In the genomic region with DNA sequence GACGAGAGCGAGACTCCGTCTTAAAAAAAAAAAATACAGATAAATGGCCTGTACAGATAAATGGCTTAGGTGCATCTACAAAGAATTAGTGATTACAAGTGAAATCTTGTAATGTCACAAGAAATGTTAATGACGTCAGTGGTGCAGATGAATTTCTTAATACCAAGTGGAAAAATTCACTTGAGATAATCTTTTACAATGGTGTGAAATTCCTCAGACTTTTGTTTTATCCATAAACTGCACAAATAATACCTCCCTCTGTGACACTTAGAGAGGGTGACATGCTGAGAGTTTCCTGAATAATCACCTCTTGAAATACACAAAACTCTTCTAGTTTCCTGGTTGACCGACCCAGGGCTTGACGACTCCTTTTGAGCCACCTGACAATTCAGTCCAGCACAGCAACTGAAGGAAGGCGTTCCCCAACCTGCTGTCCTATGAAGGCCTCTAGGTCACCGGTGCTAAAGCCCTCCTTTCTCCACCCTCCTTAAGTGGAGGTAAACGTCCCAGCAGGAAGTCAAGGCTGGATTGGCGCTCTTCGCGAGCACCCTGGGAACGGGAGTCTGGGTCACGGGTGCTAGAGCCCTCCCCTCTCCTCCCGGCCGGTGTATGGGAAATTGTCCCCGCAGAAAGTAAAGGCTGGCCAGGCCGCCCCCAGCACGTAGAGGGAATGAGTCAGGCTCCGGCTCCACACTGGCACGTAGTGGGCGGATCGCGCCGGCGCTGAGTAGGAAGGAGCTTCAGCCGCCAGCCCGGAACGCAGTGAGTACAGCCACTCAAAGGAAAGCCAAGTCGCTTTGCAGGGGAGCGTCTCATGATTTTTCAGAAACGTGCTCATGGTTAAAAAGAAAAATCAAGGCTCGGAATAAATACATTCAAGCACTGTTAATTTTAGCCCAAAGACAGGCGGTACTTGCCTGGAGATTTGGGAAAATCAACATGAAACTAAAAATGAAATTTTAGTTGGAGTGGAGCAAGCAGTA, we compare ENCODE assay signal across 1 cellular context.
TF ChIP-seq lines count a peak whose summit lies in the region.

Gene TMEM144 (plus strand): TSS at position 662 of the 983 bp plus-strand sequence. CDS start 2,182 bp downstream, outside the sequence.

TF ChIP-seq in HepG2, 621 proteins besides CTCF, POLR2A, EP300 and RAD21 (continued from another document and continues in another):
- no peak for TF ChIP-seq HMGXB3 (CRISPR knock-in tag; IDR thresholded peaks at IDR 0.05; ENCODE audit: borderline replicate concordance)
- TF ChIP-seq GTF3A (CRISPR knock-in tag; conservative IDR thresholded peaks at IDR 0.05) = no peak
- TF ChIP-seq, protein P1, sequence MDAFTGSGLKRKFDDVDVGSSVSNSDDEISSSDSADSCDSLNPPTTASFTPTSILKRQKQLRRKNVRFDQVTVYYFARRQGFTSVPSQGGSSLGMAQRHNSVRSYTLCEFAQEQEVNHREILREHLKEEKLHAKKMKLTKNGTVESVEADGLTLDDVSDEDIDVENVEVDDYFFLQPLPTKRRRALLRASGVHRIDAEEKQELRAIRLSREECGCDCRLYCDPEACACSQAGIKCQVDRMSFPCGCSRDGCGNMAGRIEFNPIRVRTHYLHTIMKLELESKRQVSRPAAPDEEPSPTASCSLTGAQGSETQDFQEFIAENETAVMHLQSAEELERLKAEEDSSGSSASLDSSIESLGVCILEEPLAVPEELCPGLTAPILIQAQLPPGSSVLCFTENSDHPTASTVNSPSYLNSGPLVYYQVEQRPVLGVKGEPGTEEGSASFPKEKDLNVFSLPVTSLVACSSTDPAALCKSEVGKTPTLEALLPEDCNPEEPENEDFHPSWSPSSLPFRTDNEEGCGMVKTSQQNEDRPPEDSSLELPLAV (CRISPR knock-in tag; conservative IDR thresholded peaks at IDR 0.05; ENCODE audit: low read depth) = no peak
- TF ChIP-seq ZNF891 (CRISPR knock-in tag; IDR thresholded peaks at IDR 0.05) = no peak
- TF ChIP-seq ZNF496 (CRISPR knock-in tag; IDR thresholded peaks at IDR 0.05; ENCODE audit: insufficient replicate concordance) = no peak
- TF ChIP-seq, protein P2, sequence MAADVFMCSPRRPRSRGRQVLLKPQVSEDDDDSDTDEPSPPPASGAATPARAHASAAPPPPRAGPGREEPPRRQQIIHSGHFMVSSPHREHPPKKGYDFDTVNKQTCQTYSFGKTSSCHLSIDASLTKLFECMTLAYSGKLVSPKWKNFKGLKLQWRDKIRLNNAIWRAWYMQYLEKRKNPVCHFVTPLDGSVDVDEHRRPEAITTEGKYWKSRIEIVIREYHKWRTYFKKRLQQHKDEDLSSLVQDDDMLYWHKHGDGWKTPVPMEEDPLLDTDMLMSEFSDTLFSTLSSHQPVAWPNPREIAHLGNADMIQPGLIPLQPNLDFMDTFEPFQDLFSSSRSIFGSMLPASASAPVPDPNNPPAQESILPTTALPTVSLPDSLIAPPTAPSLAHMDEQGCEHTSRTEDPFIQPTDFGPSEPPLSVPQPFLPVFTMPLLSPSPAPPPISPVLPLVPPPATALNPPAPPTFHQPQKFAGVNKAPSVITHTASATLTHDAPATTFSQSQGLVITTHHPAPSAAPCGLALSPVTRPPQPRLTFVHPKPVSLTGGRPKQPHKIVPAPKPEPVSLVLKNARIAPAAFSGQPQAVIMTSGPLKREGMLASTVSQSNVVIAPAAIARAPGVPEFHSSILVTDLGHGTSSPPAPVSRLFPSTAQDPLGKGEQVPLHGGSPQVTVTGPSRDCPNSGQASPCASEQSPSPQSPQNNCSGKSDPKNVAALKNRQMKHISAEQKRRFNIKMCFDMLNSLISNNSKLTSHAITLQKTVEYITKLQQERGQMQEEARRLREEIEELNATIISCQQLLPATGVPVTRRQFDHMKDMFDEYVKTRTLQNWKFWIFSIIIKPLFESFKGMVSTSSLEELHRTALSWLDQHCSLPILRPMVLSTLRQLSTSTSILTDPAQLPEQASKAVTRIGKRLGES (CRISPR knock-in tag; IDR thresholded peaks at IDR 0.05; ENCODE audit: borderline replicate concordance) = no peak
- TF ChIP-seq, protein P3, sequence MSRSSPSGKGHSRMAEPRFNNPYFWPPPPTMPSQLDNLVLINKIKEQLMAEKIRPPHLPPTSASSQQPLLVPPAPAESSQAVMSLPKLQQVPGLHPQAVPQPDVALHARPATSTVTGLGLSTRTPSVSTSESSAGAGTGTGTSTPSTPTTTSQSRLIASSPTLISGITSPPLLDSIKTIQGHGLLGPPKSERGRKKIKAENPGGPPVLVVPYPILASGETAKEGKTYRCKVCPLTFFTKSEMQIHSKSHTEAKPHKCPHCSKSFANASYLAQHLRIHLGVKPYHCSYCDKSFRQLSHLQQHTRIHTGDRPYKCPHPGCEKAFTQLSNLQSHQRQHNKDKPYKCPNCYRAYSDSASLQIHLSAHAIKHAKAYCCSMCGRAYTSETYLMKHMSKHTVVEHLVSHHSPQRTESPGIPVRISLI (CRISPR knock-in tag; IDR thresholded peaks at IDR 0.05; ENCODE audit: borderline replicate concordance) = no peak
- no peak for TF ChIP-seq GABPA (IDR thresholded peaks at IDR 0.05; ENCODE audit: low read depth, low read length)
- TF ChIP-seq GABPA (CRISPR knock-in tag; IDR thresholded peaks at IDR 0.05; ENCODE audit: low read depth) = peak; percentile 49
- no peak for TF ChIP-seq KLF9 (CRISPR knock-in tag; IDR thresholded peaks at IDR 0.05; ENCODE audit: low read depth)
- TF ChIP-seq, protein P4, sequence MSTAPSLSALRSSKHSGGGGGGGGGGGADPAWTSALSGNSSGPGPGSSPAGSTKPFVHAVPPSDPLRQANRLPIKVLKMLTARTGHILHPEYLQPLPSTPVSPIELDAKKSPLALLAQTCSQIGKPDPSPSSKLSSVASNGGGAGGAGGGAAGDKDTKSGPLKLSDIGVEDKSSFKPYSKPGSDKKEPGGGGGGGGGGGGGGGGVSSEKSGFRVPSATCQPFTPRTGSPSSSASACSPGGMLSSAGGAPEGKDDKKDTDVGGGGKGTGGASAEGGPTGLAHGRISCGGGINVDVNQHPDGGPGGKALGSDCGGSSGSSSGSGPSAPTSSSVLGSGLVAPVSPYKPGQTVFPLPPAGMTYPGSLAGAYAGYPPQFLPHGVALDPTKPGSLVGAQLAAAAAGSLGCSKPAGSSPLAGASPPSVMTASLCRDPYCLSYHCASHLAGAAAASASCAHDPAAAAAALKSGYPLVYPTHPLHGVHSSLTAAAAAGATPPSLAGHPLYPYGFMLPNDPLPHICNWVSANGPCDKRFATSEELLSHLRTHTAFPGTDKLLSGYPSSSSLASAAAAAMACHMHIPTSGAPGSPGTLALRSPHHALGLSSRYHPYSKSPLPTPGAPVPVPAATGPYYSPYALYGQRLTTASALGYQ (CRISPR knock-in tag; IDR thresholded peaks at IDR 0.05) = no peak
- TF ChIP-seq SMARCC2 (IDR thresholded peaks at IDR 0.05) = no peak
- peak; percentile 55 for TF ChIP-seq PHF8 (CRISPR knock-in tag; IDR thresholded peaks at IDR 0.05)
- peak; percentile 39; the same call in 1 of the 2 replicates for TF ChIP-seq CREB1 (IDR thresholded peaks at IDR 0.05)
- no peak for TF ChIP-seq CREB1 (CRISPR knock-in tag; IDR thresholded peaks at IDR 0.05)
- TF ChIP-seq E2F5 (CRISPR knock-in tag; conservative IDR thresholded peaks at IDR 0.05) = no peak
- no peak for TF ChIP-seq RBM39 (IDR thresholded peaks at IDR 0.05; ENCODE audit: low read depth, low read length, poor library complexity, severe bottlenecking)
- no peak for TF ChIP-seq DNMT1 (CRISPR knock-in tag; IDR thresholded peaks at IDR 0.05)
- TF ChIP-seq ZMYM4 (CRISPR knock-in tag; IDR thresholded peaks at IDR 0.05) = peak; percentile 81
- TF ChIP-seq ASH2L (IDR thresholded peaks at IDR 0.05; ENCODE audit: insufficient read length, low read depth, low read length) = peak; percentile 77
- no peak for TF ChIP-seq ZNF562 (CRISPR knock-in tag; IDR thresholded peaks at IDR 0.05; ENCODE audit: borderline replicate concordance)
- peak; percentile 58; the same call in 1 of the 2 replicates for TF ChIP-seq TFE3 (CRISPR knock-in tag; IDR thresholded peaks at IDR 0.05)
- TF ChIP-seq ZNF460 (CRISPR knock-in tag; IDR thresholded peaks at IDR 0.05; ENCODE audit: borderline replicate concordance) = no peak
- no peak for TF ChIP-seq BCLAF1 (IDR thresholded peaks at IDR 0.05)
- peak; percentile 49; the same call in 1 of the 2 replicates for TF ChIP-seq IKZF5 (CRISPR knock-in tag; IDR thresholded peaks at IDR 0.05)
- TF ChIP-seq ZBTB8A (CRISPR knock-in tag; IDR thresholded peaks at IDR 0.05; ENCODE audit: borderline replicate concordance, low read depth) = no peak
- TF ChIP-seq ZNF12 (CRISPR knock-in tag; IDR thresholded peaks at IDR 0.05) = peak; percentile 70; the same call in 1 of the 2 replicates
- TF ChIP-seq, protein P5, sequence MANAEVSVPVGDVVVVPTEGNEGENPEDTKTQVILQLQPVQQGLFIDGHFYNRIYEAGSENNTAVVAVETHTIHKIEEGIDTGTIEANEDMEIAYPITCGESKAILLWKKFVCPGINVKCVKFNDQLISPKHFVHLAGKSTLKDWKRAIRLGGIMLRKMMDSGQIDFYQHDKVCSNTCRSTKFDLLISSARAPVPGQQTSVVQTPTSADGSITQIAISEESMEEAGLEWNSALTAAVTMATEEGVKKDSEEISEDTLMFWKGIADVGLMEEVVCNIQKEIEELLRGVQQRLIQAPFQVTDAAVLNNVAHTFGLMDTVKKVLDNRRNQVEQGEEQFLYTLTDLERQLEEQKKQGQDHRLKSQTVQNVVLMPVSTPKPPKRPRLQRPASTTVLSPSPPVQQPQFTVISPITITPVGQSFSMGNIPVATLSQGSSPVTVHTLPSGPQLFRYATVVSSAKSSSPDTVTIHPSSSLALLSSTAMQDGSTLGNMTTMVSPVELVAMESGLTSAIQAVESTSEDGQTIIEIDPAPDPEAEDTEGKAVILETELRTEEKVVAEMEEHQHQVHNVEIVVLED (CRISPR knock-in tag; IDR thresholded peaks at IDR 0.05; ENCODE audit: borderline replicate concordance) = peak; percentile 67; the same call in 1 of the 2 replicates
- TF ChIP-seq ZNF251 (CRISPR knock-in tag; IDR thresholded peaks at IDR 0.05) = no peak
- no peak for TF ChIP-seq ZC3H13 (CRISPR knock-in tag; IDR thresholded peaks at IDR 0.05)
